39 cellular contexts compared by ENCODE assay signal in genomic region chr3:39605837-39606236, GRCh38.
"Had no signal": no experiment of that assay in that cellular context is flagged by ENCODE, and none has a peak within 500 bp of the region (broad histone marks: within the 10 kb centered on the region; RNA-seq: fewer than 3 reads in every experiment).

No MANE protein-coding gene starts in this region.

- H3K27me3 ChIP-seq: adrenal gland, ascending aorta, body of pancreas, brain microvascular endothelial cell, breast epithelium, cardiac muscle cell had no signal

- H3K4me1 Mint-ChIP-seq: activated naive CD4-positive, alpha-beta T cell treated with anti-CD3 and anti-CD28 coated beads, Interleukin-2, amount 10 ng/mL, durations not matched to agents 7 days and 5 days; activated naive CD4-positive, alpha-beta T cell treated with anti-CD3 and anti-CD28 coated beads, Interleukin-2, amount 50 U/mL, for 24 hours; activated naive CD8-positive, alpha-beta T cell treated with anti-CD3 and anti-CD28 coated beads for 36 hours; activated naive CD8-positive, alpha-beta T cell treated with anti-CD3 and anti-CD28 coated beads, Interleukin-2, amount 10 ng/mL, durations not matched to agents 7 days and 5 days; activated naive CD8-positive, alpha-beta T cell treated with anti-CD3 and anti-CD28 coated beads, Interleukin-2, amount 50 U/mL, for 24 hours; activated T-helper 17 cell treated with anti-CD3 and anti-CD28 coated beads, Interleukin-2, amount 50 U/mL, for 72 hours; brain; central memory CD8-positive, alpha-beta T cell had no signal

- H3K4me3 Mint-ChIP-seq: activated naive CD4-positive, alpha-beta T cell treated with anti-CD3 and anti-CD28 coated beads for 36 hours; activated naive CD4-positive, alpha-beta T cell treated with anti-CD3 and anti-CD28 coated beads, Interleukin-2, amount 10 ng/mL, durations not matched to agents 7 days and 5 days; activated naive CD4-positive, alpha-beta T cell treated with anti-CD3 and anti-CD28 coated beads, Interleukin-2, amount 50 U/mL, for 24 hours; activated naive CD8-positive, alpha-beta T cell; activated naive CD8-positive, alpha-beta T cell treated with anti-CD3 and anti-CD28 coated beads for 36 hours; activated naive CD8-positive, alpha-beta T cell treated with anti-CD3 and anti-CD28 coated beads, Interleukin-2, amount 10 ng/mL, durations not matched to agents 7 days and 5 days; activated naive CD8-positive, alpha-beta T cell treated with anti-CD3 and anti-CD28 coated beads, Interleukin-2, amount 50 U/mL, for 24 hours; activated T-cell treated with anti-CD3 and anti-CD28 coated beads, Interleukin-2, amount 50 U/mL, for 24 hours; activated T-cell treated with anti-CD3 and anti-CD28 coated beads, Interleukin-2, amount 50 U/mL, for 4 hours; activated T-cell treated with anti-CD3 and anti-CD28 coated beads, Interleukin-2, amount 50 U/mL, for 72 hours; activated T-helper 1 cell treated with anti-CD3 and anti-CD28 coated beads, Interleukin-12 subunit alpha, Interleukin-12 subunit beta, Interleukin-2, Interleukin-4 antibody, amounts not matched to agents 30 ng/mL and 10 ng/mL and 1 ng/mL, durations not matched to agents 14 hours and 24 hours and 36 hours; activated T-helper 17 cell treated with anti-CD3 and anti-CD28 coated beads, Interleukin-2, amount 50 U/mL, for 72 hours; brain; central memory CD8-positive, alpha-beta T cell had no signal

- H3K27me3 Mint-ChIP-seq: activated naive CD4-positive, alpha-beta T cell treated with anti-CD3 and anti-CD28 coated beads, Interleukin-2, amount 10 ng/mL, durations not matched to agents 7 days and 5 days; brain had no signal

- DNase-seq: activated effector memory CD4-positive, alpha-beta T cell treated with anti-CD3 and anti-CD28 coated beads, Interleukin-2, amount 50 U/mL, for 16 hours; activated effector memory CD4-positive, alpha-beta T cell treated with Interleukin-2 at 50 U/mL for 16 hours; activated gamma-delta T cell; activated gamma-delta T cell treated with Interleukin-2 at 50 U/mL for 16 hours; activated naive CD4-positive, alpha-beta T cell; activated naive CD4-positive, alpha-beta T cell treated with anti-CD3 and anti-CD28 coated beads for 36 hours; activated naive CD4-positive, alpha-beta T cell treated with anti-CD3 and anti-CD28 coated beads, Interleukin-2, amount 10 ng/mL, durations not matched to agents 7 days and 5 days; activated naive CD4-positive, alpha-beta T cell treated with anti-CD3 and anti-CD28 coated beads, Interleukin-2, amount 50 U/mL, for 16 hours; activated naive CD4-positive, alpha-beta T cell treated with Interleukin-2 at 50 U/mL for 16 hours; activated naive CD8-positive, alpha-beta T cell treated with anti-CD3 and anti-CD28 coated beads for 36 hours; activated naive CD8-positive, alpha-beta T cell treated with anti-CD3 and anti-CD28 coated beads, Interleukin-2, amount 10 ng/mL, durations not matched to agents 7 days and 5 days; activated naive CD8-positive, alpha-beta T cell treated with anti-CD3 and anti-CD28 coated beads, Interleukin-2, amount 50 U/mL, for 24 hours; activated T-cell treated with anti-CD3 and anti-CD28 coated beads, Interleukin-2, amount 50 U/mL, for 24 hours; activated T-cell treated with anti-CD3 and anti-CD28 coated beads, Interleukin-2, amount 50 U/mL, for 4 hours; activated T-cell treated with anti-CD3 and anti-CD28 coated beads, Interleukin-2, amount 50 U/mL, for 48 hours; activated T-cell treated with anti-CD3 and anti-CD28 coated beads, Interleukin-2, amount 50 U/mL, for 72 hours; adrenal gland; amniotic stem cell; amygdala; anterior cingulate cortex; aorta; body of pancreas; brain microvascular endothelial cell; caudate nucleus; central memory CD4-positive, alpha-beta T cell; cerebellar nuclear complex had no signal

- H3K9me3 Mint-ChIP-seq: activated naive CD4-positive, alpha-beta T cell treated with anti-CD3 and anti-CD28 coated beads, Interleukin-2, amount 10 ng/mL, durations not matched to agents 7 days and 5 days; activated naive CD4-positive, alpha-beta T cell treated with anti-CD3 and anti-CD28 coated beads, Interleukin-2, amount 50 U/mL, for 72 hours; activated naive CD8-positive, alpha-beta T cell treated with anti-CD3 and anti-CD28 coated beads for 36 hours; activated naive CD8-positive, alpha-beta T cell treated with anti-CD3 and anti-CD28 coated beads, Interleukin-2, amount 10 ng/mL, durations not matched to agents 7 days and 5 days; activated T-cell treated with anti-CD3 and anti-CD28 coated beads, Interleukin-2, amount 50 U/mL, for 24 hours; activated T-cell treated with anti-CD3 and anti-CD28 coated beads, Interleukin-2, amount 50 U/mL, for 4 hours; activated T-helper 1 cell treated with anti-CD3 and anti-CD28 coated beads, Interleukin-12 subunit alpha, Interleukin-12 subunit beta, Interleukin-2, Interleukin-4 antibody, amounts not matched to agents 30 ng/mL and 10 ng/mL and 1 ng/mL, durations not matched to agents 14 hours and 24 hours and 36 hours; activated T-helper 17 cell treated with anti-CD3 and anti-CD28 coated beads, Interleukin-2, amount 50 U/mL, for 72 hours; activated T-helper 2 cell treated with anti-CD3 and anti-CD28 coated beads, Interferon-gamma antibody, Interleukin-2, Interleukin-4, amounts not matched to agents 10 μg/mL and 5 μg/mL and 100 μg/mL, durations not matched to agents 14 hours and 24 hours and 36 hours; central memory CD8-positive, alpha-beta T cell had no signal

- FAIRE-seq: astrocyte, bronchial epithelial cell had no signal

- H3K36me3 Mint-ChIP-seq: activated naive CD4-positive, alpha-beta T cell treated with anti-CD3 and anti-CD28 coated beads, Interleukin-2, amount 10 ng/mL, durations not matched to agents 7 days and 5 days; activated naive CD4-positive, alpha-beta T cell treated with anti-CD3 and anti-CD28 coated beads, Interleukin-2, amount 50 U/mL, for 72 hours; activated naive CD8-positive, alpha-beta T cell; activated naive CD8-positive, alpha-beta T cell treated with anti-CD3 and anti-CD28 coated beads for 36 hours; activated naive CD8-positive, alpha-beta T cell treated with anti-CD3 and anti-CD28 coated beads, Interleukin-2, amount 10 ng/mL, durations not matched to agents 7 days and 5 days; brain had no signal

- H3K27ac Mint-ChIP-seq: activated naive CD4-positive, alpha-beta T cell treated with anti-CD3 and anti-CD28 coated beads for 36 hours; activated naive CD4-positive, alpha-beta T cell treated with anti-CD3 and anti-CD28 coated beads, Interleukin-2, amount 10 ng/mL, durations not matched to agents 7 days and 5 days; activated naive CD4-positive, alpha-beta T cell treated with anti-CD3 and anti-CD28 coated beads, Interleukin-2, amount 50 U/mL, for 24 hours; activated naive CD4-positive, alpha-beta T cell treated with anti-CD3 and anti-CD28 coated beads, Interleukin-2, amount 50 U/mL, for 72 hours; activated naive CD8-positive, alpha-beta T cell; activated naive CD8-positive, alpha-beta T cell treated with anti-CD3 and anti-CD28 coated beads for 36 hours; activated naive CD8-positive, alpha-beta T cell treated with anti-CD3 and anti-CD28 coated beads, Interleukin-2, amount 10 ng/mL, durations not matched to agents 7 days and 5 days; activated naive CD8-positive, alpha-beta T cell treated with anti-CD3 and anti-CD28 coated beads, Interleukin-2, amount 50 U/mL, for 24 hours; activated T-cell treated with anti-CD3 and anti-CD28 coated beads, Interleukin-2, amount 50 U/mL, for 24 hours; activated T-cell treated with anti-CD3 and anti-CD28 coated beads, Interleukin-2, amount 50 U/mL, for 72 hours; activated T-helper 1 cell treated with anti-CD3 and anti-CD28 coated beads, Interleukin-12 subunit alpha, Interleukin-12 subunit beta, Interleukin-2, Interleukin-4 antibody, amounts not matched to agents 30 ng/mL and 10 ng/mL and 1 ng/mL, durations not matched to agents 14 hours and 24 hours and 36 hours; activated T-helper 17 cell treated with anti-CD3 and anti-CD28 coated beads, Interleukin-2, amount 50 U/mL, for 72 hours; activated T-helper 2 cell treated with anti-CD3 and anti-CD28 coated beads, Interferon-gamma antibody, Interleukin-2, Interleukin-4, amounts not matched to agents 10 μg/mL and 5 μg/mL and 100 μg/mL, durations not matched to agents 14 hours and 24 hours and 36 hours; brain had no signal

- H3K9me3 ChIP-seq: adrenal gland, ascending aorta, body of pancreas had no signal

- H3K4me1 ChIP-seq: adrenal gland, ascending aorta, body of pancreas, breast epithelium had no signal

- H3K4me3 ChIP-seq: adrenal gland, ascending aorta, body of pancreas, breast epithelium, cardiac muscle cell had no signal

- H3K27ac ChIP-seq: adrenal gland, ascending aorta, body of pancreas, brain microvascular endothelial cell, breast epithelium, cardiac muscle cell had no signal

- H3K36me3 ChIP-seq: adrenal gland, ascending aorta, brain microvascular endothelial cell, breast epithelium, cardiac muscle cell had no signal

- ATAC-seq: activated naive CD4-positive, alpha-beta T cell treated with anti-CD3 and anti-CD28 coated beads, Interleukin-2, amount 50 U/mL, for 72 hours; activated naive CD8-positive, alpha-beta T cell treated with anti-CD3 and anti-CD28 coated beads, Interleukin-2, amount 50 U/mL, for 24 hours; activated T-cell treated with anti-CD3 and anti-CD28 coated beads, Interleukin-2, amount 50 U/mL, for 4 hours; activated T-cell treated with anti-CD3 and anti-CD28 coated beads, Interleukin-2, amount 50 U/mL, for 72 hours; activated T-helper 17 cell treated with anti-CD3 and anti-CD28 coated beads, Interleukin-2, amount 50 U/mL, for 72 hours; body of pancreas had no signal
